ENCODE assay signal across 8 cellular contexts in genomic region chr6:166707045-166707444, GRCh38.
DNase-seq lines count a peak whose midpoint lies in the region; ATAC-seq, FAIRE-seq and TF ChIP-seq lines count a peak whose summit lies in the region.

No MANE protein-coding gene starts in this region.

- H3K56ac ChIP-seq in H9 (ENCODE audit: insufficient read length, low read depth, low read length) = no peak overlapping the region

- no peaks in the 10 kb centered on the region for H3K79me2 ChIP-seq in H9 (ENCODE audit: insufficient read depth, low read length)

- DNase-seq in H9 (peak; percentile 82), SK-MEL-5 (ENCODE audit: low read depth, low spot score) (peak; percentile 60), foreskin fibroblast (peak in 1 of 2 donors; percentile 20), pancreas (peak; percentile 56 to 86 (median 76)), NCI-H1694 (lab: John Stamatoyannopoulos, UW) (no peak), GF-D8 (lab: John Stamatoyannopoulos, UW) (no peak), NCI-H2196 (lab: John Stamatoyannopoulos, UW; ENCODE audit: unreplicated experiment) (no peak)

- intact Hi-C loops in pancreas (cut with DNase I) = no loop called here

- ATAC-seq in pancreas = peak; percentile 83 to 98 (median 92)

- no peak overlapping the region for H2BK15ac ChIP-seq in H9 (ENCODE audit: low read depth, low read length)

- H3K79me1 ChIP-seq in H9 (ENCODE audit: insufficient read depth, low read depth, low read length, poor library complexity, severe bottlenecking) = no peaks in the 10 kb centered on the region

- no peak overlapping the region for H2AK5ac ChIP-seq in H9 (ENCODE audit: insufficient read length, low read length)

- H3K18ac ChIP-seq in H9 (ENCODE audit: insufficient read length, low read depth, low read length) = no peak overlapping the region

- H3K4me1 ChIP-seq in H9 (ENCODE audit: insufficient read depth, low read length) (peaks cover 6% of the 10 kb centered on the region; the same call in 1 of the 2 replicates), pancreas (peaks cover 9 to 22% (median 14%) of the 10 kb centered on the region in 3 donors)

- no peak overlapping the region for H3K4me2 ChIP-seq in H9 (ENCODE audit: insufficient read depth, insufficient read length, low read length)

- H2BK5ac ChIP-seq in H9 (ENCODE audit: insufficient read length, low read length) = no peak overlapping the region

- H3K14ac ChIP-seq in H9 (ENCODE audit: insufficient read depth, low read length) = no peak overlapping the region

- H3K36me3 ChIP-seq in pancreas = no peaks in the 10 kb centered on the region

- H3K27me3 ChIP-seq in H9 (ENCODE audit: insufficient read depth, low read length) (no peaks in the 10 kb centered on the region), pancreas (no peaks in the 10 kb centered on the region)

- no peak overlapping the region for H3K9ac ChIP-seq in H9 (ENCODE audit: extremely low read depth, insufficient read length, low read length)

- no peak overlapping the region for H4K5ac ChIP-seq in H9 (ENCODE audit: insufficient read length, low read depth, low read length)

- no peak overlapping the region for H3K27ac ChIP-seq in H9 (ENCODE audit: insufficient read length, low read depth, low read length)
- peak overlapping the region in 1 of 4 donors; percentile 14 for H3K27ac ChIP-seq in pancreas

- no peak overlapping the region for H2BK20ac ChIP-seq in H9 (ENCODE audit: low read depth, low read length, poor library complexity, severe bottlenecking)

- H3K23ac ChIP-seq in H9 (ENCODE audit: insufficient read length, low read depth, low read length) = no peak overlapping the region

- H3K9me3 ChIP-seq in H9 (ENCODE audit: control insufficient read depth, low read depth, low read length) (no peaks in the 10 kb centered on the region), pancreas (no peaks in the 10 kb centered on the region)

- WGBS in H9 (ENCODE audit: extremely low coverage, insufficient read length, low lambda C conversion rate) = no CpG with 5 or more reads among the region's 10 CpGs
- WGBS in pancreas, 2 donors = 2 to 5% methylated on average over 10 of the region's 10 CpGs

- H3K4me1 Mint-ChIP-seq in H9 = peaks cover 25 to 37% of the 10 kb centered on the region in 2 experiments

- no peak overlapping the region for H3K27ac Mint-ChIP-seq in H9

- H4K20me1 ChIP-seq in H9 (ENCODE audit: control insufficient read depth, insufficient read depth, insufficient read length) = no peaks in the 10 kb centered on the region

- no peak overlapping the region for H4K91ac ChIP-seq in H9 (ENCODE audit: insufficient read length, low read depth, low read length)

- H3K9me3 Mint-ChIP-seq in H9 = peaks cover 0 to 3% of the 10 kb centered on the region in 2 experiments; a peak in 1 of 5 replicates

- no peak overlapping the region for H2AFZ ChIP-seq in H9 (ENCODE audit: low read length)

- H2BK12ac ChIP-seq in H9 (ENCODE audit: insufficient read length, low read depth, low read length) = no peak overlapping the region

- H3K4me3 Mint-ChIP-seq in H9 = no peak overlapping the region

- H4K8ac ChIP-seq in H9 (replicated peaks; ENCODE audit: insufficient read length, low read depth, low read length) = no peak overlapping the region

- peaks cover 69% of the 10 kb centered on the region for H3K27me3 Mint-ChIP-seq in H9 (ENCODE audit: low read depth)

- in situ Hi-C loops in SK-MEL-5 (cut with HindIII; ENCODE audit: low pct_unique_long_range_greater_than_20kb, low sequenced_read_pairs) = no loop called here

- TF ChIP-seq CTCF in H9 (conservative IDR thresholded peaks at IDR 0.05) = peak; percentile 79
- peak; percentile 26 for TF ChIP-seq CTCF in foreskin fibroblast (IDR thresholded peaks at IDR 0.05; ENCODE audit: low read depth, low read length)
- peak; percentile 35 to 45 (median 41) for TF ChIP-seq CTCF in pancreas (IDR thresholded peaks at IDR 0.05)

- H3K4ac ChIP-seq in H9 (ENCODE audit: low read depth, low read length) = no peak overlapping the region

- H2BK120ac ChIP-seq in H9 (ENCODE audit: low read depth, low read length, poor library complexity, severe bottlenecking) = no peak overlapping the region

- no peaks in the 10 kb centered on the region for H3K23me2 ChIP-seq in H9 (ENCODE audit: insufficient read length, low read depth, low read length, poor library complexity, severe bottlenecking)

- FAIRE-seq in G401.6 (lab: Jason Lieb, UNC) (peak; percentile 81), pancreas (lab: Jason Lieb, UNC) (no peak)

- no peak overlapping the region for H3K4me3 ChIP-seq in foreskin fibroblast (ENCODE audit: low read depth in 1 of 2, low read length in 2 of 2)
- no peak overlapping the region for H3K4me3 ChIP-seq in pancreas

- H3T11ph ChIP-seq in H9 (ENCODE audit: low read length) = no peak overlapping the region

- H3K36me3 Mint-ChIP-seq in H9 (ENCODE audit: insufficient read depth in 1 of 3, low read depth in 3 of 3) = peaks cover 0 to 4% (median 0%) of the 10 kb centered on the region in 3 experiments; a peak in 1 of 7 replicates

Comparison
In these comparisons a context has a peak if more than half of its experiments do, and no peak if none do; other contexts are left out.
1. DNase-seq: peak in H9 (single experiment), SK-MEL-5 (single experiment) and pancreas (6 of 6); none in NCI-H1694 (single experiment), GF-D8 (single experiment) and NCI-H2196 (single experiment).
2. CTCF ChIP-seq: peak in every context shown above with its lines; median percentile 79 in H9; 41 in pancreas; 26 in foreskin fibroblast.